ENCODE assay signal across 17 cellular contexts in the genomic region with DNA sequence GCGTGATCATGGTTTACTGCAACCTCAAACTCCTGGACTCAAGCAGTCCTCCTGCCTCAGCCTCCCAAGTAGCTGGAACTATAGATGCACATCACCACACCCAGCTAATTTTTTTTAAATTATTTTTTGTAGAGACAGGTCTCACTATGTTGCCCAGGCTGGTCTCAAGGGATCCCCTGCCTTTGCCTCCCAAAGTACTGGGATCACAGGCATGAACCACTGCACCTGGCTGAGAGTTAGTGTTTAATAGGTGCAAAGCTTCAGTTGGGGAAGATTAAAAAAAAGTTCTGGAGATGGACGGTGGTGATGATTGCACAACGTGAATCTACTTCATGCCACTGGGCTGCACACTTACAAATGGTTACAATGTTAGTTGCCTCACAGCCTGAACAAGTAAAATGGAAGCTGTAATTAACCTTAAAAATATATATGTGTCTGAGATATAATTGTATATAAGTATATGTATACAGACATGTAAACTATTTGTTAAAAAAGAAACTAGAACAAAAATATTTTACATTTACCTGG.
DNase-seq lines count a peak whose midpoint lies in the region; ATAC-seq and TF ChIP-seq lines count a peak whose summit lies in the region.
"Had no signal": no experiment of that assay in that cellular context is flagged by ENCODE, and none has a peak within 500 bp of the region (broad histone marks: within the 10 kb centered on the region; RNA-seq: fewer than 3 reads in every experiment).

No MANE protein-coding gene starts in this region.

- no peaks in the 10 kb centered on the region for H3K27me3 ChIP-seq in right atrium auricular region
- no peaks in the 10 kb centered on the region for H3K27me3 ChIP-seq in left ventricle myocardium inferior (ENCODE audit: low read depth)
- H3K27me3 ChIP-seq: Peyer's patch, SJSA1 had no signal

- DNase-seq in right atrium auricular region (ENCODE audit: low spot score) (peak; percentile 42), left ventricle myocardium inferior (no peak), NB4 (ENCODE audit: low read depth) (peak; percentile 58), fibroblast of pulmonary artery (ENCODE audit: low read depth) (peak; percentile 26), SK-N-DZ (ENCODE audit: low spot score) (no peak), NCI-H1436 treated with DMSO at 0.1 percent for 48 hours (lab: John Stamatoyannopoulos, UW) (no peak)
- DNase-seq: C1 segment of cervical spinal cord; DMS79; H9; NCI-H1092; NCI-H510A; NCI-H748 treated with DMSO at 0.1 percent for 48 hours; NK-92 treated with Interleukin-12 subunit alpha and Interleukin-12 subunit beta, amount 100 ng/mL, for 24 hours; Peyer's patch had no signal

- H3K36me3 ChIP-seq in right atrium auricular region (no peaks in the 10 kb centered on the region), left ventricle myocardium inferior (no peaks in the 10 kb centered on the region)
- H3K36me3 ChIP-seq: Peyer's patch, SJSA1 had no signal

- H3K27ac ChIP-seq in right atrium auricular region (no peak overlapping the region), left ventricle myocardium inferior (replicated peaks) (no peak overlapping the region)
- H3K27ac ChIP-seq: Peyer's patch had no signal

- H3K4me1 ChIP-seq in right atrium auricular region (peaks cover 0 to 21% of the 10 kb centered on the region in 2 donors), left ventricle myocardium inferior (peaks cover 26% of the 10 kb centered on the region)

- no peak for TF ChIP-seq POLR2A in NB4 (IDR thresholded peaks at IDR 0.05; ENCODE audit: extremely low read depth, insufficient read length)

- intact Hi-C loops in left ventricle myocardium inferior (cut with micrococcal nuclease), result no loop called here

- no peak overlapping the region for H3K4me3 ChIP-seq in right atrium auricular region
- no peak overlapping the region for H3K4me3 ChIP-seq in left ventricle myocardium inferior
- no peak overlapping the region for H3K4me3 ChIP-seq in NB4 (ENCODE audit: low read depth, low read length)
- H3K4me3 ChIP-seq in fibroblast of pulmonary artery (replicated peaks; ENCODE audit: low read depth, low read length), result no peak overlapping the region
- H3K4me3 ChIP-seq: Peyer's patch, SJSA1 had no signal

- ATAC-seq in GM21526 (IDR thresholded peaks at IDR 0.05; ENCODE audit: low FRiP score, unreplicated experiment) (no peak), GM21619 (IDR thresholded peaks at IDR 0.05; ENCODE audit: unreplicated experiment) (no peak)

- no peak for TF ChIP-seq CTCF in right atrium auricular region (IDR thresholded peaks at IDR 0.05)
- TF ChIP-seq CTCF in left ventricle myocardium inferior (IDR thresholded peaks at IDR 0.05; ENCODE audit: borderline replicate concordance), result no peak
- no peak for TF ChIP-seq CTCF in NB4 (IDR thresholded peaks at IDR 0.05; ENCODE audit: low read depth, low read length)
- TF ChIP-seq CTCF in fibroblast of pulmonary artery (IDR thresholded peaks at IDR 0.05; ENCODE audit: low read length, missing control alignments), result no peak

- H3K9me3 ChIP-seq in right atrium auricular region, result no peaks in the 10 kb centered on the region
- no peaks in the 10 kb centered on the region for H3K9me3 ChIP-seq in left ventricle myocardium inferior (replicated peaks)
- H3K9me3 ChIP-seq: Peyer's patch, SJSA1 had no signal

Comparison
In these comparisons a context has a peak if more than half of its experiments do, and no peak if none do; other contexts are left out.
1. DNase-seq: peak in right atrium auricular region (single experiment), NB4 (single experiment) and fibroblast of pulmonary artery (single experiment); none in left ventricle myocardium inferior (single experiment), SK-N-DZ (single experiment) and NCI-H1436 treated with DMSO at 0.1 percent for 48 hours (single experiment).